ENCODE assay signal across 22 cellular contexts in genomic region chr6:134830945-134831344, GRCh38.
A peak's percentile ranks its signal among the peaks of the same experiment; 100 is the strongest.
DNase-seq lines count a peak whose midpoint lies in the region; ATAC-seq and TF ChIP-seq lines count a peak whose summit lies in the region.
"Had no signal": no experiment of that assay in that cellular context is flagged by ENCODE, and none has a peak within 500 bp of the region (broad histone marks: within the 10 kb centered on the region; RNA-seq: fewer than 3 reads in every experiment).

No MANE protein-coding gene starts in this region.

- ATAC-seq in HG03354 (IDR thresholded peaks at IDR 0.05; ENCODE audit: poor library complexity, severe bottlenecking, unreplicated experiment), result no peak
- ATAC-seq: left cardiac atrium, SK-N-SH treated with all-trans-retinoic acid at 6 μM for 48 hours had no signal

- H3K4me1 ChIP-seq in liver (ENCODE audit: control insufficient read depth in 4 of 4, insufficient read depth in 4 of 4, low read length in 3 of 4), result peaks cover 4 to 29% (median 15%) of the 10 kb centered on the region in 4 donors
- H3K4me1 ChIP-seq in vagina, result peaks cover 13% of the 10 kb centered on the region

- H3K9me3 ChIP-seq in liver (ENCODE audit: control insufficient read depth in 4 of 4, low read length in 3 of 4), result no peaks in the 10 kb centered on the region
- H3K9me3 ChIP-seq in vagina, result no peaks in the 10 kb centered on the region
- H3K9me3 ChIP-seq: sigmoid colon had no signal

- intact Hi-C loops in vagina (cut with DNase I), result no loop called here

- no peak overlapping the region for H3K9ac ChIP-seq in liver (ENCODE audit: low read depth in 1 of 2, low read length in 2 of 2)

- DNase-seq in Ammon's horn (ENCODE audit: low spot score) (peak; percentile 24), NCI-H1417 (lab: John Stamatoyannopoulos, UW) (peak in 2 of 3 experiments; percentile 40 to 72), NCI-H69 (lab: John Stamatoyannopoulos, UW) (peak; percentile 84), vagina (ENCODE audit: extremely low spot score in 2 of 2) (no peak), caudate nucleus (lab: John Stamatoyannopoulos, UW) (no peak), coronary artery (ENCODE audit: low spot score) (no peak)
- DNase-seq: 8988T; activated CD4-positive, alpha-beta T cell treated with anti-CD3 and anti-CD28 coated beads for 4 hours; activated CD8-positive, alpha-beta memory T cell treated with anti-CD3 and anti-CD28 coated beads for 24 hours; activated gamma-delta T cell; dorsolateral prefrontal cortex; KBM-7; left cardiac atrium; NCI-H1436 treated with DMSO at 0.1 percent for 48 hours; posterior cingulate gyrus; sigmoid colon; stimulated activated naive CD4-positive, alpha-beta T cell treated with Interleukin-2 at 50 U/mL for 16 hours; T-helper 2 cell had no signal

- peak; percentile 36 to 48 for TF ChIP-seq RAD21 in liver (IDR thresholded peaks at IDR 0.05)

- WGBS in liver, result 32% methylated on average over 2 of the region's 2 CpGs

- no peak overlapping the region for H3K4me3 ChIP-seq in liver (ENCODE audit: low read depth in 1 of 3, low read length in 3 of 3)
- no peak overlapping the region for H3K4me3 ChIP-seq in vagina
- no peak overlapping the region for H3K4me3 ChIP-seq in coronary artery
- H3K4me3 ChIP-seq: dorsolateral prefrontal cortex, hepatocyte, sigmoid colon had no signal

- H3K36me3 ChIP-seq in liver (ENCODE audit: control insufficient read depth in 4 of 4, insufficient read depth in 3 of 4, low read depth in 1 of 4, low read length in 3 of 4), result no peaks in the 10 kb centered on the region
- H3K36me3 ChIP-seq in vagina, result no peaks in the 10 kb centered on the region
- H3K36me3 ChIP-seq: sigmoid colon had no signal

- H3K27ac ChIP-seq in liver (ENCODE audit: low read depth in 1 of 2, low read length in 2 of 2) (peak overlapping the region; percentile 56 to 82), vagina (no peak overlapping the region), caudate nucleus (ENCODE audit: low read depth, low read length) (no peak overlapping the region), coronary artery (no peak overlapping the region)
- H3K27ac ChIP-seq: hepatocyte, sigmoid colon had no signal

- no peak for TF ChIP-seq CTCF in liver (IDR thresholded peaks at IDR 0.05; ENCODE audit: low read depth, low read length, missing input control)
- TF ChIP-seq CTCF in vagina (IDR thresholded peaks at IDR 0.05), result no peak
- TF ChIP-seq CTCF in coronary artery (IDR thresholded peaks at IDR 0.05), result no peak

- H3K27me3 ChIP-seq in liver (ENCODE audit: control insufficient read depth in 4 of 4, insufficient read depth in 4 of 4, low read length in 3 of 4) (no peaks in the 10 kb centered on the region), vagina (no peaks in the 10 kb centered on the region)
- H3K27me3 ChIP-seq: dorsolateral prefrontal cortex, hepatocyte, sigmoid colon had no signal

- no peak for TF ChIP-seq POLR2A in vagina (IDR thresholded peaks at IDR 0.05)

TF ChIP-seq in liver, 16 proteins besides CTCF, POLR2A, EP300 and RAD21:
- peak; percentile 81 for TF ChIP-seq RXRA (IDR thresholded peaks at IDR 0.05)
- TF ChIP-seq TAF1 (conservative IDR thresholded peaks at IDR 0.05), result no peak
- TF ChIP-seq YY1 (IDR thresholded peaks at IDR 0.05), result peak; percentile 96
- TF ChIP-seq JUND (IDR thresholded peaks at IDR 0.05), result peak in 1 of 2 donors; percentile 56
- TF ChIP-seq FOXA1 (IDR thresholded peaks at IDR 0.05), result peak; percentile 80
- no peak for TF ChIP-seq ATF3 (IDR thresholded peaks at IDR 0.05)
- no peak for TF ChIP-seq GABPA (IDR thresholded peaks at IDR 0.05 in 1 of 2, conservative IDR thresholded peaks at IDR 0.05 in 1 of 2)
- TF ChIP-seq EGR1 (IDR thresholded peaks at IDR 0.05; ENCODE audit: low read depth in 2 of 2), result peak in 1 of 2 donors; percentile 49
- TF ChIP-seq REST (IDR thresholded peaks at IDR 0.05), result peak; percentile 57
- no peak for TF ChIP-seq FOXA2 (IDR thresholded peaks at IDR 0.05)
- TF ChIP-seq NR2F2 (IDR thresholded peaks at IDR 0.05), result peak; percentile 43
- TF ChIP-seq SP1 (IDR thresholded peaks at IDR 0.05), result peak; percentile 76
- peak; percentile 50 for TF ChIP-seq HNF4G (IDR thresholded peaks at IDR 0.05)
- peak; percentile 84 for TF ChIP-seq MAX (IDR thresholded peaks at IDR 0.05)
- peak; percentile 65 for TF ChIP-seq ZBTB33 (IDR thresholded peaks at IDR 0.05)
- TF ChIP-seq HNF4A (conservative IDR thresholded peaks at IDR 0.05), result peak; percentile 69 to 74

Comparison
In these comparisons a context has a peak if more than half of its experiments do, and no peak if none do; other contexts are left out.
1. DNase-seq: peak in Ammon's horn (single experiment), NCI-H1417 (2 of 3) and NCI-H69 (single experiment); none in vagina (0 of 2), caudate nucleus (0 of 61) and coronary artery (single experiment).
2. H3K27ac ChIP-seq: peak in liver (2 of 2); none in vagina (single experiment), caudate nucleus (single experiment) and coronary artery (0 of 2).